19 cellular contexts compared by ENCODE assay signal in genomic region chr7:1777122-1777521, GRCh38.
"Had no signal": no experiment of that assay in that cellular context is flagged by ENCODE, and none has a peak within 500 bp of the region (broad histone marks: within the 10 kb centered on the region; RNA-seq: fewer than 3 reads in every experiment).

No MANE protein-coding gene starts in this region.

- DNase-seq: IMR-90, MV-4-11, NCI-H1048, NCI-H1105, NCI-H1417, NCI-H1436 treated with DMSO at 0.1 percent for 48 hours, NCI-H1694, NCI-H187 treated with DMSO at 0.1 percent for 48 hours, NCI-H2029 treated with DMSO at 0.1 percent for 48 hours, NCI-H2171 treated with DMSO at 0.1 percent for 48 hours, NCI-H446, NCI-H510A, NCI-H524 treated with DMSO at 0.1 percent for 48 hours, NCI-H69, NCI-H774, PC-3, SHP77 had no signal

- H3K27ac ChIP-seq: RWPE1 had no signal

- FAIRE-seq: HepG2 had no signal
